In genomic region chr18:75754433-75754832, GRCh38 we compare ENCODE assay signal across 1 cellular context.
A peak's percentile ranks its signal among the peaks of the same experiment; 100 is the strongest.
TF ChIP-seq lines count a peak whose summit lies in the region.

No MANE protein-coding gene starts in this region.

TF ChIP-seq in HepG2, 621 proteins besides CTCF, POLR2A, EP300 and RAD21:
- peak; percentile 67 for TF ChIP-seq USF2 (IDR thresholded peaks at IDR 0.05; ENCODE audit: low read depth, low read length)
- no peak for TF ChIP-seq USF2 (CRISPR knock-in tag; IDR thresholded peaks at IDR 0.05; ENCODE audit: borderline replicate concordance)
- no peak for TF ChIP-seq FOXK2 (IDR thresholded peaks at IDR 0.05)
- TF ChIP-seq CHD4 (IDR thresholded peaks at IDR 0.05; ENCODE audit: borderline replicate concordance, low read length), result no peak
- TF ChIP-seq MTA3 (CRISPR knock-in tag; IDR thresholded peaks at IDR 0.05), result no peak
- TF ChIP-seq HNF1A (IDR thresholded peaks at IDR 0.05; ENCODE audit: low read depth), result no peak
- TF ChIP-seq HNF1A (CRISPR knock-in tag; IDR thresholded peaks at IDR 0.05; ENCODE audit: borderline replicate concordance), result no peak
- no peak for TF ChIP-seq NCOR1 (IDR thresholded peaks at IDR 0.05; ENCODE audit: borderline replicate concordance, low read length)
- peak; percentile 84 for TF ChIP-seq RAD51 (IDR thresholded peaks at IDR 0.05; ENCODE audit: borderline replicate concordance)
TF ChIP-seq in HepG2: peak in this region for 2.
